In the genomic region with DNA sequence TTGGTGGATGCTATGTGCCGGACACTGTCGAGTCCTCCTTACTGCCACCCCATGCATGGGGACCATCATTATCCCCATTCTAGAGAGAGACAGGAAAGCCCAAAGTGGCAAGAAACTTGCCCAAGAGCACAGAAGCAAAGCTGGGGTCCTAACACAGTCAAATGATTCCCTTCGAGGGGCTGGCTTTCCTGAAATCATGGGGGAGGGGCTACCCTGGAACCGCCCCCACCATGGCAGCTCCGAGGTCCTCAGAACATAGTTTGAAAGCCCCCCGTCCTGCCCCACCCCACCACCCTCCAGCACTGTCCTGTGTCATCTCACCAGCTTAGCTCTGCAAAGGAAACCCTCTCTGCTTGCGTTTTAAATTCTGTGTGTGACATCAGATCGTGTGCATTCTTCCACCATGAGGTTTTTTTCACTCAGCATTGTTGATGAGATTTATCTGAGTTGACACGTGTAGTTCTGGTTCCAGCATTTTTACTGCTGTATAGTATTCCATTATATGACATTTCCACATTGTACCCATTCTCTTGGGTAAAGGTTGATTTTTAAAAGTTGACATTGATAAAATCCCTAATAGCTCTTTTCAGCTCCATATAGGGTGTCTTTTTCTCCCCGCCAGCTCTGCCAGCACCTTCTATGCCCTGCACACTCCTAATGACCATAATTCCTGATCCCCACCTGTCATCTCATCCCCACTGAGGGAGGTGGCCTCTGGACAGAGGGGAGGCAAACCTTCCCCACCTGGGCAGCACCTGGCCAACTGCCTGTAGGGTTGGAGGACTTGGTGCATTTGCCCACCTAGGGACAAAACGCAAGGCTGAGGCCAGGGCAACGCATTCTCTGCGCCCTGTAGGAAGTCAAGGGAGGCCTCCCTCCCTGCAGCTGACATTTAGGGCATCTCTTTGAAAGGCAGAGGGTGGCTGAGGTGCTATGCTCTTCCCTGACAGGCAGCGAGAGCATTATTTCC, we compare ENCODE assay signal across 23 cellular contexts.
DNase-seq lines count a peak whose midpoint lies in the region; ATAC-seq and TF ChIP-seq lines count a peak whose summit lies in the region.
"Had no signal": no experiment of that assay in that cellular context is flagged by ENCODE, and none has a peak within 500 bp of the region (broad histone marks: within the 10 kb centered on the region; RNA-seq: fewer than 3 reads in every experiment).

No MANE protein-coding gene starts in this region.

- no peak for ATAC-seq in GM18858 (IDR thresholded peaks at IDR 0.05; ENCODE audit: unreplicated experiment)
- no peak for ATAC-seq in T-helper 17 cell
- ATAC-seq: CD8-positive, alpha-beta T cell; HCT116; K562 had no signal

- H3K27me3 Mint-ChIP-seq in activated CD4-positive, alpha-beta memory T cell treated with anti-CD3 and anti-CD28 coated beads, Interleukin-2, amount 10 ng/mL, durations not matched to agents 7 days and 5 days = no peaks in the 10 kb centered on the region
- peaks cover 22% of the 10 kb centered on the region for H3K27me3 Mint-ChIP-seq in activated CD4-positive, alpha-beta memory T cell treated with anti-CD3 and anti-CD28 coated beads for 36 hours
- H3K27me3 Mint-ChIP-seq in T-helper 17 cell = peaks cover 58% of the 10 kb centered on the region

- H3K4me2 ChIP-seq in neuronal stem cell (ENCODE audit: insufficient read depth, low read length, poor library complexity, severe bottlenecking) = no peak overlapping the region

- POLR2A ChIA-PET in activated CD4-positive, alpha-beta memory T cell treated with anti-CD3 and anti-CD28 coated beads, Interleukin-2, amount 10 ng/mL, durations not matched to agents 7 days and 5 days (lab: Charles Lee) = no interaction called here
- POLR2A ChIA-PET in activated CD4-positive, alpha-beta memory T cell treated with anti-CD3 and anti-CD28 coated beads for 36 hours (lab: Charles Lee) = no interaction called here

- H3K14ac ChIP-seq in neuronal stem cell (ENCODE audit: low read length) = no peak overlapping the region

- H3K4ac ChIP-seq in neuronal stem cell (ENCODE audit: low read length) = no peak overlapping the region

- no peaks in the 10 kb centered on the region for H3K79me1 ChIP-seq in neuronal stem cell (ENCODE audit: low read depth, low read length)

- H3K9me3 Mint-ChIP-seq in activated CD4-positive, alpha-beta memory T cell treated with anti-CD3 and anti-CD28 coated beads, Interleukin-2, amount 10 ng/mL, durations not matched to agents 7 days and 5 days = no peaks in the 10 kb centered on the region
- H3K9me3 Mint-ChIP-seq in activated CD4-positive, alpha-beta memory T cell treated with anti-CD3 and anti-CD28 coated beads for 36 hours = no peaks in the 10 kb centered on the region
- H3K9me3 Mint-ChIP-seq: CD8-positive, alpha-beta T cell had no signal

- H3K23ac ChIP-seq in neuronal stem cell (ENCODE audit: low read depth, low read length, poor library complexity) = no peak overlapping the region

- no peaks in the 10 kb centered on the region for H3K36me3 Mint-ChIP-seq in activated CD4-positive, alpha-beta memory T cell treated with anti-CD3 and anti-CD28 coated beads, Interleukin-2, amount 10 ng/mL, durations not matched to agents 7 days and 5 days (ENCODE audit: low read depth)
- H3K36me3 Mint-ChIP-seq in activated CD4-positive, alpha-beta memory T cell treated with anti-CD3 and anti-CD28 coated beads for 36 hours = no peaks in the 10 kb centered on the region
- H3K36me3 Mint-ChIP-seq in T-helper 17 cell (ENCODE audit: low read depth) = peaks cover 2% of the 10 kb centered on the region
- H3K36me3 Mint-ChIP-seq: CD8-positive, alpha-beta T cell had no signal

- H3K27me3 ChIP-seq in colonic mucosa = no peaks in the 10 kb centered on the region
- peaks cover 0 to 3% (median 0%) of the 10 kb centered on the region in 3 experiments for H3K27me3 ChIP-seq in neuronal stem cell (ENCODE audit: control insufficient read depth in 3 of 3, insufficient read depth in 3 of 3, low read depth in 1 of 3, low read length in 3 of 3)
- no peaks in the 10 kb centered on the region for H3K27me3 ChIP-seq in vagina
- H3K27me3 ChIP-seq: SJCRH30 had no signal

- H2AK5ac ChIP-seq in neuronal stem cell (ENCODE audit: low read depth, low read length) = no peak overlapping the region

- H3K4me1 Mint-ChIP-seq in activated CD4-positive, alpha-beta memory T cell treated with anti-CD3 and anti-CD28 coated beads, Interleukin-2, amount 10 ng/mL, durations not matched to agents 7 days and 5 days = no peaks in the 10 kb centered on the region
- no peaks in the 10 kb centered on the region for H3K4me1 Mint-ChIP-seq in activated CD4-positive, alpha-beta memory T cell treated with anti-CD3 and anti-CD28 coated beads for 36 hours (ENCODE audit: low read depth)
- H3K4me1 Mint-ChIP-seq in T-helper 17 cell = no peaks in the 10 kb centered on the region
- H3K4me1 Mint-ChIP-seq: B cell had no signal

- no peak overlapping the region for H4K91ac ChIP-seq in neuronal stem cell (ENCODE audit: low read depth, low read length, poor library complexity)

- intact Hi-C loops in activated CD4-positive, alpha-beta memory T cell treated with anti-CD3 and anti-CD28 coated beads for 36 hours (cut with micrococcal nuclease) = no loop called here
- intact Hi-C loops in colonic mucosa (cut with DNase I) (no loop called here), vagina (cut with DNase I) (no loop called here)

- TF ChIP-seq CTCF in colonic mucosa (IDR thresholded peaks at IDR 0.05) (no peak), vagina (IDR thresholded peaks at IDR 0.05) (no peak)

- H3K9me3 ChIP-seq in colonic mucosa = no peaks in the 10 kb centered on the region
- no peaks in the 10 kb centered on the region for H3K9me3 ChIP-seq in neuronal stem cell (replicated peaks in 1 of 2; ENCODE audit: control insufficient read depth in 2 of 2, insufficient read depth in 1 of 2, low read depth in 1 of 2, low read length in 2 of 2)
- no peaks in the 10 kb centered on the region for H3K9me3 ChIP-seq in vagina
- no peaks in the 10 kb centered on the region for H3K9me3 ChIP-seq in T-helper 17 cell (ENCODE audit: control insufficient read depth, low read length, poor library complexity, severe bottlenecking)
- H3K9me3 ChIP-seq: Caco-2, SJCRH30 had no signal

- CTCF ChIA-PET in activated CD4-positive, alpha-beta memory T cell treated with anti-CD3 and anti-CD28 coated beads, Interleukin-2, amount 10 ng/mL, durations not matched to agents 7 days and 5 days (lab: Charles Lee) = no interaction called here
- CTCF ChIA-PET in activated CD4-positive, alpha-beta memory T cell treated with anti-CD3 and anti-CD28 coated beads for 36 hours (lab: Charles Lee) = interaction anchor here (0.6 to 1.9 kb wide), 3 partner anchors 8 to 837 kb away, joined by 3 to 5 read pairs (median 5); no protein-coding TSS in a partner anchor

- WGBS in neuronal stem cell (ENCODE audit: extremely low coverage in 2 of 2, insufficient read length in 2 of 2, insufficient replicate concordance in 1 of 2), 2 donors = no CpG with 5 or more reads among the region's 14 CpGs

- H3K9ac ChIP-seq in colonic mucosa (ENCODE audit: low read depth in 2 of 2, low read length in 2 of 2) = no peak overlapping the region
- no peak overlapping the region for H3K9ac ChIP-seq in neuronal stem cell (ENCODE audit: low read depth, low read length, poor library complexity)

- H3K27ac Mint-ChIP-seq in activated CD4-positive, alpha-beta memory T cell treated with anti-CD3 and anti-CD28 coated beads, Interleukin-2, amount 10 ng/mL, durations not matched to agents 7 days and 5 days = no peak overlapping the region
- no peak overlapping the region for H3K27ac Mint-ChIP-seq in activated CD4-positive, alpha-beta memory T cell treated with anti-CD3 and anti-CD28 coated beads for 36 hours
- no peak overlapping the region for H3K27ac Mint-ChIP-seq in T-helper 17 cell
- H3K27ac Mint-ChIP-seq: B cell; CD8-positive, alpha-beta T cell had no signal

- H4K8ac ChIP-seq in neuronal stem cell (ENCODE audit: low read depth, low read length) = no peak overlapping the region

- H2BK120ac ChIP-seq in neuronal stem cell (ENCODE audit: low read depth, low read length) = no peak overlapping the region

- DNase-seq in activated CD4-positive, alpha-beta memory T cell treated with anti-CD3 and anti-CD28 coated beads, Interleukin-2, amount 10 ng/mL, durations not matched to agents 7 days and 5 days = peak; percentile 4
- DNase-seq in activated CD4-positive, alpha-beta memory T cell treated with anti-CD3 and anti-CD28 coated beads for 36 hours = no peak
- DNase-seq in colonic mucosa (peak; percentile 6), neuronal stem cell (ENCODE audit: low spot score) (no peak), vagina (ENCODE audit: extremely low spot score in 2 of 2) (peak; percentile 64), T-helper 17 cell (no peak)
- DNase-seq: Caco-2, GOT3, Kasumi-1, NCI-H1092 treated with DMSO at 0.1 percent for 48 hours, NCI-H1436, NCI-H187 treated with DMSO at 0.1 percent for 48 hours, NCI-H2171 treated with DMSO at 0.1 percent for 48 hours, NCI-H524, NCI-H774, SJCRH30 had no signal

- no peak overlapping the region for H3K4me3 Mint-ChIP-seq in activated CD4-positive, alpha-beta memory T cell treated with anti-CD3 and anti-CD28 coated beads, Interleukin-2, amount 10 ng/mL, durations not matched to agents 7 days and 5 days
- H3K4me3 Mint-ChIP-seq in activated CD4-positive, alpha-beta memory T cell treated with anti-CD3 and anti-CD28 coated beads for 36 hours = no peak overlapping the region
- no peak overlapping the region for H3K4me3 Mint-ChIP-seq in T-helper 17 cell
- H3K4me3 Mint-ChIP-seq: B cell; CD8-positive, alpha-beta T cell had no signal

- H2BK5ac ChIP-seq in neuronal stem cell (ENCODE audit: low read length) = no peak overlapping the region

- no peak overlapping the region for H2BK12ac ChIP-seq in neuronal stem cell (ENCODE audit: low read length)

- H2BK15ac ChIP-seq in neuronal stem cell (ENCODE audit: low read length) = no peak overlapping the region

- H3K36me3 ChIP-seq in colonic mucosa = no peaks in the 10 kb centered on the region
- no peaks in the 10 kb centered on the region for H3K36me3 ChIP-seq in neuronal stem cell (replicated peaks in 1 of 2; ENCODE audit: control insufficient read depth in 2 of 2, insufficient read depth in 2 of 2, low read length in 2 of 2)
- no peaks in the 10 kb centered on the region for H3K36me3 ChIP-seq in vagina
- H3K36me3 ChIP-seq: SJCRH30 had no signal

- no peaks in the 10 kb centered on the region for H3K4me1 ChIP-seq in colonic mucosa
- H3K4me1 ChIP-seq in neuronal stem cell (ENCODE audit: control insufficient read depth in 2 of 2, insufficient read depth in 1 of 2, low read depth in 1 of 2, low read length in 2 of 2) = peaks cover 0 to 3% of the 10 kb centered on the region in 2 donors
- H3K4me1 ChIP-seq in vagina = no peaks in the 10 kb centered on the region
- H3K4me1 ChIP-seq: Caco-2, SJCRH30 had no signal

- no peak overlapping the region for H3K27ac ChIP-seq in colonic mucosa
- H3K27ac ChIP-seq in neuronal stem cell (replicated peaks; ENCODE audit: low read length) = no peak overlapping the region
- H3K27ac ChIP-seq in vagina = no peak overlapping the region
- H3K27ac ChIP-seq: 22Rv1, C4-2B, SJCRH30 had no signal

- no peak for TF ChIP-seq POLR2A in vagina (IDR thresholded peaks at IDR 0.05)

- H3K4me3 ChIP-seq in colonic mucosa (no peak overlapping the region), neuronal stem cell (ENCODE audit: low read length in 2 of 2) (no peak overlapping the region), vagina (no peak overlapping the region)
- H3K4me3 ChIP-seq: K562, SJCRH30 had no signal

- H2AFZ ChIP-seq in neuronal stem cell (ENCODE audit: low read length) = no peak overlapping the region

- peak overlapping the region; percentile 2 for H3K18ac ChIP-seq in neuronal stem cell (ENCODE audit: low read length)

Comparison
In these comparisons a context has a peak if more than half of its experiments do, and no peak if none do; other contexts are left out.
1. DNase-seq: peak in activated CD4-positive, alpha-beta memory T cell treated with anti-CD3 and anti-CD28 coated beads, Interleukin-2, amount 10 ng/mL, durations not matched to agents 7 days and 5 days (single experiment), colonic mucosa (single experiment) and vagina (2 of 2); none in activated CD4-positive, alpha-beta memory T cell treated with anti-CD3 and anti-CD28 coated beads for 36 hours (single experiment), neuronal stem cell (single experiment) and T-helper 17 cell (0 of 3).